Comparison of ENCODE assay signal across 6 cellular contexts in the genomic region with DNA sequence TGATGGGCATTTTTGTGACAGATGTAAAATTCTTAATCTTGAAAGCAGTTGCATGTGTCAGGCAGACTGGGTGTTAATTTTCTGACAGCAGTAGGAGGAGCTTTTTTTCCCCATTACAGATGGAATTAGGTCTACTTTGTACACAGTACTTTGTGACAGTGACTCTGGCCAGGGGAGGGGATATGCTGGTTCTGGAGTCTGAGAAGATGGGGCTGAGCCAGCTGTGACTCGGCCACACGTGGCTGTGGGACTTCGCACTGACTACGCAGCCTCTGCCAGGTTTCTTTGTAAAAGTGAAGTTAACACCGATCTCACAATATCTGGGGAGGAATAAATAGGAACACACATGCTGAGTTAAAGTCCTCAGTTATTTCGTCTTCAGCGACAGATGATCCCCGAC.
"Had no signal": no experiment of that assay in that cellular context is flagged by ENCODE, and none has a peak within 500 bp of the region (broad histone marks: within the 10 kb centered on the region; RNA-seq: fewer than 3 reads in every experiment).

No MANE protein-coding gene starts in this region.

- H3K9me3 Mint-ChIP-seq: IgD-negative memory B cell had no signal

- ATAC-seq: HepG2, K562 had no signal

- DNase-seq: IMR-90, KBM-7, KG1 had no signal

- H3K4me3 Mint-ChIP-seq: IgD-negative memory B cell had no signal

- H3K27me3 Mint-ChIP-seq: IgD-negative memory B cell had no signal
